In genomic region chr19:6499052-6499790, GRCh38 we compare ENCODE assay signal across 16 cellular contexts. TPM values are rescaled to one million over a fixed set of nuclear protein-coding genes. Genes with fewer than 3 reads are reported as not detected.
"Had no signal": no experiment of that assay in that cellular context is flagged by ENCODE, and none has a peak within 500 bp of the region (broad histone marks: within the 10 kb centered on the region; RNA-seq: fewer than 3 reads in every experiment).

No MANE protein-coding gene starts in this region.

- H3K36me3 ChIP-seq: esophagus muscularis mucosa had no signal

- ATAC-seq: activated CD8-positive, alpha-beta memory T cell treated with anti-CD3 and anti-CD28 coated beads, Interleukin-2, amount 10 ng/mL, durations not matched to agents 7 days and 5 days; body of pancreas had no signal

- DNase-seq: activated CD4-positive, alpha-beta T cell treated with anti-CD3 and anti-CD28 coated beads, Interleukin-2, amount 50 U/mL, for 48 hours; activated CD4-positive, CD25-positive, alpha-beta regulatory T cell treated with anti-CD3 and anti-CD28 coated beads, Interleukin-2, amount 50 U/mL, for 72 hours; activated CD8-positive, alpha-beta memory T cell treated with anti-CD3 and anti-CD28 coated beads, Interleukin-2, amount 10 ng/mL, durations not matched to agents 7 days and 5 days; activated effector memory CD4-positive, alpha-beta T cell treated with Interleukin-2 at 50 U/mL for 16 hours; activated T-cell treated with anti-CD3 and anti-CD28 coated beads, Interleukin-2, amount 50 U/mL, for 24 hours; amniotic stem cell; body of pancreas; immature natural killer cell; mammary epithelial cell had no signal

- H3K27ac ChIP-seq: body of pancreas, esophagus muscularis mucosa, tibial nerve had no signal

- H3K27me3 ChIP-seq: body of pancreas had no signal

- H3K4me3 ChIP-seq: body of pancreas, esophagus muscularis mucosa, tibial nerve had no signal

- H3K9me3 ChIP-seq: body of pancreas, esophagus muscularis mucosa, tibial nerve had no signal

RNA-seq across cellular contexts. Expression of gene TUBB4A, which starts 2.9 kb away (rescaled TPM):
- total RNA-seq: dermis microvascular lymphatic vessel endothelial cell, fibroblast of villous mesenchyme, mammary epithelial cell, osteocyte, skeletal muscle tissue had no signal

RNA-seq across cellular contexts. Expression of gene DENND1C, which starts 17.6 kb away (rescaled TPM):
- total RNA-seq: dermis microvascular lymphatic vessel endothelial cell, fibroblast of villous mesenchyme, osteocyte, skeletal muscle tissue had no signal

RNA-seq across cellular contexts. Expression of gene TNFSF9, which starts 31.6 kb away (rescaled TPM):
- total RNA-seq: fibroblast of villous mesenchyme had no signal

RNA-seq across cellular contexts. Expression of gene CRB3, which starts 35.1 kb away (rescaled TPM):
- total RNA-seq: dermis microvascular lymphatic vessel endothelial cell; natural killer cell treated with Interleukin-12 subunit alpha and Interleukin-12 subunit beta and Interleukin-15 and Interleukin-18, amount 100 ng/mL, for 72 hours; osteocyte; skeletal muscle tissue; tibial nerve had no signal
